In the genomic region with DNA sequence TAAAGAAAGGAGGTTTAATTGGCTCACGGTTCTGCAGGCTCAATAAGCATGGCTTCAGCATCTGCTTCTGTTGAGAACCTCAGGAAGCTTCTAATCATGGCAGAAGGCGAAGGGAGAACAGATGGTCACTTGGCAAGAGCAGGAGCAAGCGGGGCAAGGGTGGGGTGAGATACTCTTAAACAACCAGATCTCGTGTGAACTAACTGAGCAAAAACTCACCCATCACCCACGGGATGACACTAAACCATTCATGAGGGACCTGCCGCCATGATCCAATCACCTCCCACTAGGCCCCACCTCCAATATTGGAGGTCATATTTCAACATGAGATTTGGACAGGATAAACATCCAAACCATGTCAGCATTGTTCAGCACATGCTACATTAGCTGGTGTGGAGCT, we compare ENCODE assay signal across 24 cellular contexts.
"Had no signal": no experiment of that assay in that cellular context is flagged by ENCODE, and none has a peak within 500 bp of the region (broad histone marks: within the 10 kb centered on the region; RNA-seq: fewer than 3 reads in every experiment).

No MANE protein-coding gene starts in this region.

- ATAC-seq: gastrocnemius medialis; heart right ventricle; left cardiac atrium; left lung; naive thymus-derived CD4-positive, alpha-beta T cell; right cardiac atrium; stimulated activated effector memory CD8-positive, alpha-beta T cell treated with anti-CD3 and anti-CD28 coated beads, Interleukin-12 subunit alpha, Interleukin-12 subunit beta, amount 100 ng/mL, for 72 hours had no signal

- H3K4me3 Mint-ChIP-seq: dendritic cell treated with granulocyte-macrophage colony-stimulating factor and Interleukin-4, amounts not matched to agents 40 ng/mL and 50 ng/mL, for 4 days; naive thymus-derived CD4-positive, alpha-beta T cell; nephron; neural progenitor cell; stimulated activated effector memory CD8-positive, alpha-beta T cell treated with anti-CD3 and anti-CD28 coated beads, Interleukin-12 subunit alpha, Interleukin-12 subunit beta, amount 100 ng/mL, for 72 hours; type B pancreatic cell had no signal

- H3K36me3 ChIP-seq: colonic mucosa, gastrocnemius medialis, heart right ventricle, left lung, neural progenitor cell, prostate gland, sigmoid colon, stomach, thyroid gland had no signal

- H3K4me3 ChIP-seq: colonic mucosa, gastrocnemius medialis, heart right ventricle, left lung, neural progenitor cell, prostate gland, sigmoid colon, stomach, thyroid gland had no signal

- H3K4me1 ChIP-seq: colonic mucosa, gastrocnemius medialis, heart right ventricle, left lung, prostate gland, sigmoid colon, stomach, thyroid gland had no signal

- H3K4me1 Mint-ChIP-seq: naive thymus-derived CD4-positive, alpha-beta T cell; stimulated activated effector memory CD8-positive, alpha-beta T cell treated with anti-CD3 and anti-CD28 coated beads, Interleukin-12 subunit alpha, Interleukin-12 subunit beta, amount 100 ng/mL, for 72 hours had no signal

- H2AFZ ChIP-seq: neural progenitor cell had no signal

- DNase-seq: colonic mucosa; effector CD8-positive, alpha-beta T cell; foreskin fibroblast; gastrocnemius medialis; heart right ventricle; hippocampal formation; left cardiac atrium; left lung; mesendoderm; midbrain; naive thymus-derived CD4-positive, alpha-beta T cell; right cardiac atrium; sigmoid colon; stimulated activated CD4-positive, alpha-beta T cell treated with anti-CD3 and anti-CD28 coated beads, Interleukin-2, amount 100 ng/mL, for 24 hours; stimulated activated CD4-positive, alpha-beta T cell treated with anti-CD3 and anti-CD28 coated beads, Interleukin-4, amount 100 ng/mL, for 24 hours; stimulated activated naive CD4-positive, alpha-beta T cell treated with Interleukin-2 at 50 U/mL for 16 hours; stomach; thyroid gland had no signal

- H3K36me3 Mint-ChIP-seq: naive thymus-derived CD4-positive, alpha-beta T cell; neural progenitor cell; stimulated activated effector memory CD8-positive, alpha-beta T cell treated with anti-CD3 and anti-CD28 coated beads, Interleukin-12 subunit alpha, Interleukin-12 subunit beta, amount 100 ng/mL, for 72 hours; type B pancreatic cell had no signal

- H3K9me3 ChIP-seq: colonic mucosa, gastrocnemius medialis, heart right ventricle, left lung, prostate gland, sigmoid colon, stomach, thyroid gland had no signal

- H3K4me2 ChIP-seq: neural progenitor cell had no signal

- H3K27ac ChIP-seq: colonic mucosa, gastrocnemius medialis, heart right ventricle, left lung, neural progenitor cell, prostate gland, sigmoid colon, stomach, thyroid gland had no signal

- H3K27me3 ChIP-seq: colonic mucosa, gastrocnemius medialis, neural progenitor cell, sigmoid colon, thyroid gland had no signal

- H3K9me3 Mint-ChIP-seq: dendritic cell treated with granulocyte-macrophage colony-stimulating factor and Interleukin-4, amounts not matched to agents 40 ng/mL and 50 ng/mL, for 4 days; neural progenitor cell; stimulated activated effector memory CD8-positive, alpha-beta T cell treated with anti-CD3 and anti-CD28 coated beads, Interleukin-12 subunit alpha, Interleukin-12 subunit beta, amount 100 ng/mL, for 72 hours; type B pancreatic cell had no signal

- H3K9ac ChIP-seq: neural progenitor cell had no signal

- H3K27ac Mint-ChIP-seq: dendritic cell treated with granulocyte-macrophage colony-stimulating factor and Interleukin-4, amounts not matched to agents 40 ng/mL and 50 ng/mL, for 4 days; naive thymus-derived CD4-positive, alpha-beta T cell; nephron; neural progenitor cell; stimulated activated effector memory CD8-positive, alpha-beta T cell treated with anti-CD3 and anti-CD28 coated beads, Interleukin-12 subunit alpha, Interleukin-12 subunit beta, amount 100 ng/mL, for 72 hours; type B pancreatic cell had no signal
